7 cellular contexts compared by ENCODE assay signal in the genomic region with DNA sequence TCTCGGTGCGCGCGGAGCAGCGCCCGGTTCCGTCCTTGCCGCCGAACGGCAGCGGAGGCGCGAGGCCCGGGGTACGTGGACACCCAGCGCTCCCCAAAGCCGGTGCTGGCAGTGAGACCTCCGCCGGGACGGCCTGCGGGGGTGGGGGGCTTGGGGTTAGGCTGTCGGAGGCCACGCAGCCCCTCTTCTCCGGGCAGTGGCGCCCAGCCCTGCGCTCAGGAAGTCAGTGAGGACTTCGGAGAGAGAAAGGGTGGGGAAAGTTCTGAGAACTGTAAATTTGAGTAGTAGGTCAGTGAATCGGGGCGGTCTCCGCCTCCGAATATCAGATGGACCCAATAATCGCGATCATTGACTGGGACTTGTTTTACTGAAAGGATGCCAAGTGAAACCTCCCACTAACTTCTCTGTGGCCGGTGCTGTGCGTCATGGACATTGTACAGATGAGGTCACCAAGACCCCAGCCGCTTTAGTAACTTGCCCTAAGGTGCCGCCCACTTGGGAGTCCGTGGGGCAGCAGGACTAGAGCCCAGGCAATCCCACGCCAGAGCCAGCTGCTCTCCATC. TPM values are rescaled to one million over a fixed set of nuclear protein-coding genes. Genes with fewer than 3 reads are reported as not detected.
DNase-seq lines count a peak whose midpoint lies in the region; ATAC-seq and TF ChIP-seq lines count a peak whose summit lies in the region.

No MANE protein-coding gene starts in this region.

- intact Hi-C loops in IMR-90 (cut with micrococcal nuclease) (loop anchor here (2.0 to 5.0 kb wide), 2 partner anchors 47 to 79 kb away; a partner anchor contains a TSS), stomach (cut with DNase I; ENCODE audit: low total_unique reads) (loop anchor here (10.0 kb wide), 1 partner anchor 51 kb away; no protein-coding TSS in a partner anchor)
- intact Hi-C loops in activated CD8-positive, alpha-beta T cell treated with anti-CD3 and anti-CD28 coated beads for 36 hours (cut with micrococcal nuclease), result no loop called here

- H3K4me1 ChIP-seq in IMR-90 (ENCODE audit: control insufficient read depth, insufficient read depth, low read length), result peaks cover 28% of the 10 kb centered on the region
- H3K4me1 ChIP-seq in mucosa of stomach (ENCODE audit: control insufficient read depth, insufficient read depth, low read length), result peaks cover 46% of the 10 kb centered on the region
- peaks cover 40 to 57% (median 53%) of the 10 kb centered on the region in 4 donors for H3K4me1 ChIP-seq in stomach

- H3K14ac ChIP-seq in IMR-90 (replicated peaks; ENCODE audit: low read depth, low read length), result peak overlapping the region; percentile 88

- DNase-seq in IMR-90 (peak; percentile 97), epithelial cell of esophagus (ENCODE audit: low read depth) (peak; percentile 80), stomach (peak; percentile 57), ureter (ENCODE audit: low spot score) (no peak)
- DNase-seq in activated CD8-positive, alpha-beta T cell treated with anti-CD3 and anti-CD28 coated beads for 36 hours, result peak; percentile 92

- H3K4me3 Mint-ChIP-seq in activated CD8-positive, alpha-beta T cell treated with anti-CD3 and anti-CD28 coated beads for 36 hours, result peak overlapping the region; percentile 89

- peak overlapping the region; percentile 94 for H2BK5ac ChIP-seq in IMR-90 (ENCODE audit: low read depth, low read length, poor library complexity, severe bottlenecking)

- BruUV-seq in IMR-90 (replicated peaks; lab: Mats Ljungman, UMichigan), result no TSS peak

- H3K23ac ChIP-seq in IMR-90 (ENCODE audit: low read depth, low read length), result peak overlapping the region; percentile 32

- in situ Hi-C loops in IMR-90 (cut with MboI; ENCODE audit: low sequenced_read_pairs), result loop anchor here (5.0 kb wide), 1 partner anchor 47 kb away; a partner anchor contains a TSS

- H3K36me3 ChIP-seq in IMR-90 (ENCODE audit: control insufficient read depth, insufficient read depth, low read length) (peaks cover 18% of the 10 kb centered on the region), mucosa of stomach (ENCODE audit: control insufficient read depth, insufficient read depth, low read length) (no peaks in the 10 kb centered on the region), stomach (no peaks in the 10 kb centered on the region)

- WGBS in IMR-90 (ENCODE audit: extremely low coverage in 2 of 2, insufficient read length in 1 of 2), 2 experiments, result 0% methylated on average over 2 of the region's 39 CpGs; no CpG with 5 or more reads in 1 of the 2 experiments
- 0 to 1% (median 1%) methylated on average over 23 to 39 of the region's 39 CpGs for WGBS in stomach, 5 donors

- H4K91ac ChIP-seq in IMR-90 (ENCODE audit: insufficient read depth, low read depth, low read length), result peak overlapping the region; percentile 90

- peaks cover 50% of the 10 kb centered on the region for H3K36me3 Mint-ChIP-seq in activated CD8-positive, alpha-beta T cell treated with anti-CD3 and anti-CD28 coated beads for 36 hours (ENCODE audit: low read depth)

- H3K18ac ChIP-seq in IMR-90 (ENCODE audit: low read depth, low read length), result peak overlapping the region; percentile 30

- peak overlapping the region; percentile 71 for H3K4me2 ChIP-seq in IMR-90 (ENCODE audit: low read depth, low read length)

- H3K4ac ChIP-seq in IMR-90 (ENCODE audit: low read depth, low read length), result peak overlapping the region; percentile 95

- H2AK9ac ChIP-seq in IMR-90 (replicated peaks; ENCODE audit: low read depth, low read length, poor library complexity), result peak overlapping the region; percentile 95

- H4K8ac ChIP-seq in IMR-90 (ENCODE audit: low read depth in 2 of 2, low read length in 2 of 2), result peak overlapping the region; percentile 82 to 86; a peak in 3 of 4 replicates

- H3K4me3 ChIP-seq in IMR-90 (ENCODE audit: insufficient read depth, low read depth, low read length) (peak overlapping the region; percentile 74), epithelial cell of esophagus (ENCODE audit: low read length) (peak overlapping the region; percentile 72), mucosa of stomach (ENCODE audit: low read length) (peak overlapping the region; percentile 82), stomach (peak overlapping the region; percentile 71 to 98 (median 86))

- TF ChIP-seq RAD21 in IMR-90 (IDR thresholded peaks at IDR 0.05; ENCODE audit: low read length), result no peak

- dilution Hi-C loops in IMR-90 (cut with HindIII; ENCODE audit: low sequenced_read_pairs, unreplicated experiment), result no loop called here

- peak overlapping the region; percentile 92 for H2BK120ac ChIP-seq in IMR-90 (ENCODE audit: low read depth, low read length)

- peaks cover 33% of the 10 kb centered on the region for H4K20me1 ChIP-seq in IMR-90 (ENCODE audit: insufficient read depth, low read length)

- TF ChIP-seq POLR2A in IMR-90 (IDR thresholded peaks at IDR 0.05; ENCODE audit: low read depth, low read length) (peak; percentile 93), stomach (IDR thresholded peaks at IDR 0.05) (no peak)

- H3K27ac ChIP-seq in IMR-90 (ENCODE audit: insufficient read depth, low read length), result peak overlapping the region; percentile 95
- H3K27ac ChIP-seq in stomach, result peak overlapping the region; percentile 93 to 100 (median 100)

- peak overlapping the region; percentile 72 for H2AK5ac ChIP-seq in IMR-90 (ENCODE audit: low read depth, low read length)

- peaks cover 7 to 56% of the 10 kb centered on the region in 2 experiments; a peak in 3 of 4 replicates for H3K79me1 ChIP-seq in IMR-90 (ENCODE audit: low read depth in 1 of 2, low read length in 2 of 2)

- H4K5ac ChIP-seq in IMR-90 (ENCODE audit: low read depth, low read length), result peak overlapping the region; percentile 52

- ATAC-seq in GM19397 (IDR thresholded peaks at IDR 0.05; ENCODE audit: unreplicated experiment) (peak; percentile 24), IMR-90 (ENCODE audit: low read depth) (peak; percentile 53)
- ATAC-seq in activated CD8-positive, alpha-beta T cell treated with anti-CD3 and anti-CD28 coated beads for 36 hours, result peak; percentile 37

- no peak for TF ChIP-seq EP300 in stomach (IDR thresholded peaks at IDR 0.05)

- H3K27me3 Mint-ChIP-seq in activated CD8-positive, alpha-beta T cell treated with anti-CD3 and anti-CD28 coated beads for 36 hours, result no peaks in the 10 kb centered on the region

- H3K9me3 Mint-ChIP-seq in activated CD8-positive, alpha-beta T cell treated with anti-CD3 and anti-CD28 coated beads for 36 hours, result no peaks in the 10 kb centered on the region

- CTCF ChIA-PET in IMR-90 (lab: Yijun Ruan, JAX), result no interaction called here
- CTCF ChIA-PET in activated CD8-positive, alpha-beta T cell treated with anti-CD3 and anti-CD28 coated beads for 36 hours (lab: Charles Lee), result interaction anchor here (9.7 kb wide), 1 partner anchor 80 kb away, joined by 203 read pairs; no protein-coding TSS in a partner anchor

- TF ChIP-seq CTCF in IMR-90 (conservative IDR thresholded peaks at IDR 0.05; ENCODE audit: low read depth, low read length) (no peak), epithelial cell of esophagus (IDR thresholded peaks at IDR 0.05; ENCODE audit: insufficient read depth, low read depth, low read length, missing control alignments) (no peak), stomach (IDR thresholded peaks at IDR 0.05) (no peak)
- TF ChIP-seq CTCF in activated CD8-positive, alpha-beta T cell treated with anti-CD3 and anti-CD28 coated beads for 36 hours (IDR thresholded peaks at IDR 0.05), result no peak

- peak overlapping the region; percentile 97 for H2AFZ ChIP-seq in IMR-90 (replicated peaks; ENCODE audit: low read length, poor library complexity)

- H3K56ac ChIP-seq in IMR-90 (ENCODE audit: extremely low read depth, insufficient read depth, low read length), result peak overlapping the region; percentile 69

- H3K9ac ChIP-seq in IMR-90 (ENCODE audit: low read depth, low read length) (peak overlapping the region; percentile 89), mucosa of stomach (ENCODE audit: low read length) (peak overlapping the region; percentile 91)

- H3K9me3 ChIP-seq in IMR-90 (ENCODE audit: control insufficient read depth, insufficient read depth, low read length) (no peaks in the 10 kb centered on the region), mucosa of stomach (ENCODE audit: control insufficient read depth, low read length) (no peaks in the 10 kb centered on the region), stomach (no peaks in the 10 kb centered on the region)

- 0 out of 3 replicates have a peak overlapping the region, but pooled peaks have one; percentile 1 for H2BK15ac ChIP-seq in IMR-90 (ENCODE audit: low read depth, low read length)

- H3K9me1 ChIP-seq in IMR-90 (ENCODE audit: insufficient read depth, low read length), result peaks cover 22% of the 10 kb centered on the region

- POLR2A ChIA-PET in IMR-90 (lab: Charles Lee; ENCODE audit: unreplicated experiment), result no interaction called here
- POLR2A ChIA-PET in activated CD8-positive, alpha-beta T cell treated with anti-CD3 and anti-CD28 coated beads for 36 hours (lab: Charles Lee), result interaction anchor here (0.7 to 13.3 kb wide), 7 partner anchors 11 to 90 kb away, joined by 3 to 257 read pairs (median 68); a partner anchor contains a TSS

- peaks cover 32% of the 10 kb centered on the region for H3K4me1 Mint-ChIP-seq in activated CD8-positive, alpha-beta T cell treated with anti-CD3 and anti-CD28 coated beads for 36 hours (ENCODE audit: low read depth)

- H3K27ac Mint-ChIP-seq in activated CD8-positive, alpha-beta T cell treated with anti-CD3 and anti-CD28 coated beads for 36 hours, result peak overlapping the region; percentile 98

- peak overlapping the region; percentile 27 for H2BK20ac ChIP-seq in IMR-90 (ENCODE audit: low read depth, low read length)

- H3K27me3 ChIP-seq in IMR-90 (ENCODE audit: control insufficient read depth, insufficient read depth, low read length) (no peaks in the 10 kb centered on the region), mucosa of stomach (ENCODE audit: control insufficient read depth, insufficient read depth, low read length) (no peaks in the 10 kb centered on the region), stomach (no peaks in the 10 kb centered on the region)

RNA-seq across cellular contexts. Expression of a gene that starts 0.5 kb away (rescaled TPM):
- total RNA-seq in IMR-90 (2012; rRNA removed), result 6.3 and 8.3 TPM in 2 replicates
- polyA plus RNA-seq in IMR-90 (2012; rRNA removed), result 18.7 and 21.5 TPM in 2 replicates
- 10.3 and 18.0 TPM in 2 replicates for polyA plus RNA-seq in IMR-90 (2012; cell fraction: cytosol; rRNA removed)
- polyA plus RNA-seq in IMR-90 (2012; cell fraction: nucleus; rRNA removed; ENCODE audit: low replicate concordance), result 32.7 and 42.5 TPM in 2 replicates
- total RNA-seq in activated CD8-positive, alpha-beta T cell treated with anti-CD3 and anti-CD28 coated beads for 36 hours, result 100 to 1,000 TPM; 236 to 245 TPM
- total RNA-seq in stomach, result 100 to 1,000 TPM in 2 of 5 donors, 10 to 100 TPM in 3; 23.9 to 120 (median 55.2) TPM
- 10 to 100 TPM; 17.4 to 55.8 (median 18.9) TPM for polyA plus RNA-seq in stomach
- total RNA-seq in ureter, result 135 TPM

RNA-seq across cellular contexts. Expression of a gene that starts 45.7 kb away (rescaled TPM):
- 120 and 130 TPM in 2 replicates for total RNA-seq in IMR-90 (2012; rRNA removed)
- polyA plus RNA-seq in IMR-90 (2012; rRNA removed), result 47.5 and 48.0 TPM in 2 replicates
- 36.6 and 48.8 TPM in 2 replicates for polyA plus RNA-seq in IMR-90 (2012; cell fraction: cytosol; rRNA removed)
- polyA plus RNA-seq in IMR-90 (2012; cell fraction: nucleus; rRNA removed; ENCODE audit: low replicate concordance), result 13.4 and 21.5 TPM in 2 replicates
- 100 to 1,000 TPM; 150 to 156 TPM for total RNA-seq in activated CD8-positive, alpha-beta T cell treated with anti-CD3 and anti-CD28 coated beads for 36 hours
- total RNA-seq in stomach, result 100 to 1,000 TPM in 1 of 5 donors, 10 to 100 TPM in 3, 1 to 10 TPM in 1; 9.3 to 120 (median 24.1) TPM
- polyA plus RNA-seq in stomach, result 10 to 100 TPM; 53.5 to 67.0 (median 66.0) TPM
- total RNA-seq in ureter, result 66.1 TPM
